Comparison of ENCODE assay signal across 17 cellular contexts in the genomic region with DNA sequence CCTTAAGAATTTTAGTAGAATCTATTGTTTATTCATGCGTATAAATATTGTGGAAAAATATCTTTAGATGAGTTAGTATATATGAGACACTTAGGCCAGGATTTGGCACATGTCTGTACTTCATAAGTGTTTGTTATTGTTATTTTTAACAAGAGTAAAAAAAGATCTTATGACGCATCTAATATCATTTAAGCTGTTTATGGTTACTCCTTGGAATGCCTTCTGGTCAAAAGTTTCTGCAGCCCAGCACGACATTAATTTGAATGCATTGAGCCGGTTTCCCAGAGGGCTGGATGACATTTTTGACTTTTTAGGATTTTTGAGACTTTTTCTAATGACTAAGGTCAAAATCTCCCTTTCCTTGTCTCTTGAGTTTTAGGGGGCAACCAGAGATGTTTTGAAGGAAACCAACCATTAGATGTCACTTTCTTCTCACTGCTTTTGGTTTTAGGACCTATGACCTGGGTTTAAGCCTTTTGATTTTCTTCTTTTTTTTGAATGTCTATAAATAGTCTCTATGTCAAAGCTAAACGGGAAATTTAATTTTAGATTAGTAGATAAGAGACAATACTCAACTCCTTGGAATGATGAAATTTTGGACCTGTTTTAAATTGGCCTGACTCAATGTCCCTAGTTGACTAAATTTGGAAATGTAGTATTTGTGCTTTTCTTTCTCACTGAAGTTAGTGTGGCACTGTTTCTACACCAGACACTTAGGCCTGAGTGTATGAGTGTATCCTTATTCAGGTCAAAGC.
DNase-seq lines count a peak whose midpoint lies in the region; ATAC-seq, FAIRE-seq and TF ChIP-seq lines count a peak whose summit lies in the region.
"Had no signal": no experiment of that assay in that cellular context is flagged by ENCODE, and none has a peak within 500 bp of the region (broad histone marks: within the 10 kb centered on the region; RNA-seq: fewer than 3 reads in every experiment).

No MANE protein-coding gene starts in this region.

- H3K4me3 ChIP-seq in left ventricle myocardium inferior (no peak overlapping the region), kidney (ENCODE audit: low read length in 2 of 2) (no peak overlapping the region), aorta (ENCODE audit: low read length in 2 of 2) (no peak overlapping the region)

- H3K27me3 ChIP-seq in left ventricle myocardium inferior (ENCODE audit: low read depth) (no peaks in the 10 kb centered on the region), aorta (ENCODE audit: control insufficient read depth in 1 of 2, insufficient read depth in 2 of 2, low read length in 1 of 2) (no peaks in the 10 kb centered on the region)

- H3K9ac ChIP-seq in kidney (ENCODE audit: low read length in 2 of 2), result no peak overlapping the region

- no peaks in the 10 kb centered on the region for H3K27me3 Mint-ChIP-seq in chondrocyte (ENCODE audit: low read depth)
- H3K27me3 Mint-ChIP-seq: activated naive CD8-positive, alpha-beta T cell treated with anti-CD3 and anti-CD28 coated beads, Interleukin-2, amount 50 U/mL, for 24 hours; IgD-negative memory B cell; T-helper 17 cell had no signal

- peaks cover 24% of the 10 kb centered on the region for H3K4me1 Mint-ChIP-seq in chondrocyte (ENCODE audit: low read depth)
- H3K4me1 Mint-ChIP-seq: activated naive CD8-positive, alpha-beta T cell treated with anti-CD3 and anti-CD28 coated beads, Interleukin-2, amount 50 U/mL, for 24 hours; IgD-negative memory B cell; natural killer cell had no signal

- FAIRE-seq in kidney (lab: Jason Lieb, UNC) (peak; percentile 64), urothelium cell line (lab: Jason Lieb, UNC) (no peak)

- peaks cover 3% of the 10 kb centered on the region for H3K9me3 Mint-ChIP-seq in chondrocyte (ENCODE audit: low read depth)
- H3K9me3 Mint-ChIP-seq: activated naive CD8-positive, alpha-beta T cell treated with anti-CD3 and anti-CD28 coated beads, Interleukin-2, amount 50 U/mL, for 24 hours; IgD-negative memory B cell; natural killer cell had no signal

- TF ChIP-seq CTCF in left ventricle myocardium inferior (IDR thresholded peaks at IDR 0.05; ENCODE audit: borderline replicate concordance) (no peak), chondrocyte (IDR thresholded peaks at IDR 0.05) (peak; percentile 52), kidney (IDR thresholded peaks at IDR 0.05; ENCODE audit: borderline replicate concordance, extremely low read depth, insufficient read depth) (no peak)

- DNase-seq in left ventricle myocardium inferior (no peak), Right ventricle myocardium inferior (ENCODE audit: missing footprints) (no peak), chondrocyte (ENCODE audit: low spot score) (no peak), kidney (no peak), aorta (no peak), occipital lobe (lab: John Stamatoyannopoulos, UW) (no peak), urothelium cell line (ENCODE audit: low spot score) (no peak)
- DNase-seq: activated CD4-positive, alpha-beta T cell treated with anti-CD3 and anti-CD28 coated beads for 4 hours; activated naive CD8-positive, alpha-beta T cell treated with anti-CD3 and anti-CD28 coated beads, Interleukin-2, amount 50 U/mL, for 24 hours; activated T-cell treated with anti-CD3 and anti-CD28 coated beads, Interleukin-2, amount 50 U/mL, for 48 hours; DMS 273 treated with DMSO at 0.1 percent for 48 hours; head of caudate nucleus; natural killer cell; T-helper 17 cell had no signal

- ATAC-seq in Right ventricle myocardium inferior (no peak), aorta (ENCODE audit: low FRiP score) (peak; percentile 90), GM19463 (IDR thresholded peaks at IDR 0.05; ENCODE audit: unreplicated experiment) (no peak)
- ATAC-seq: activated naive CD8-positive, alpha-beta T cell treated with anti-CD3 and anti-CD28 coated beads, Interleukin-2, amount 50 U/mL, for 24 hours; natural killer cell; Panc1; T-helper 17 cell had no signal

- H3K4me1 ChIP-seq in left ventricle myocardium inferior (peaks cover 8% of the 10 kb centered on the region), kidney (ENCODE audit: control insufficient read depth in 1 of 2, insufficient read depth in 1 of 2, low read depth in 1 of 2, low read length in 2 of 2) (no peaks in the 10 kb centered on the region), aorta (ENCODE audit: control insufficient read depth in 1 of 2, insufficient read depth in 2 of 2, low read length in 2 of 2) (no peaks in the 10 kb centered on the region)

- intact Hi-C loops in left ventricle myocardium inferior (cut with micrococcal nuclease) (no loop called here), Right ventricle myocardium inferior (cut with DNase I) (no loop called here), kidney (cut with DNase I) (no loop called here), aorta (cut with DNase I) (loop anchor here (2.0 to 10.0 kb wide), 5 partner anchors 56 to 950 kb away; no protein-coding TSS in a partner anchor)

- H3K27ac Mint-ChIP-seq in chondrocyte (ENCODE audit: unreplicated experiment), result peak overlapping the region; percentile 76
- H3K27ac Mint-ChIP-seq: activated naive CD8-positive, alpha-beta T cell treated with anti-CD3 and anti-CD28 coated beads, Interleukin-2, amount 50 U/mL, for 24 hours; natural killer cell; T-helper 17 cell had no signal

- no peaks in the 10 kb centered on the region for H3K36me3 ChIP-seq in left ventricle myocardium inferior
- H3K36me3 ChIP-seq in kidney (ENCODE audit: control insufficient read depth in 1 of 2, insufficient read depth in 2 of 2, low read length in 2 of 2), result no peaks in the 10 kb centered on the region
- no peaks in the 10 kb centered on the region for H3K36me3 ChIP-seq in aorta (ENCODE audit: control insufficient read depth in 1 of 2, insufficient read depth in 2 of 2, low read length in 1 of 2)

- peaks cover 2% of the 10 kb centered on the region for H3K36me3 Mint-ChIP-seq in chondrocyte (ENCODE audit: low read depth)
- H3K36me3 Mint-ChIP-seq: natural killer cell had no signal

- WGBS in aorta, 2 donors, result 4 to 6% methylated on average over 5 of the region's 5 CpGs

- H3K27ac ChIP-seq in left ventricle myocardium inferior (replicated peaks) (peak overlapping the region; percentile 45), kidney (ENCODE audit: low read depth in 2 of 2, low read length in 2 of 2) (peak overlapping the region in 1 of 2 donors; percentile 82), aorta (ENCODE audit: low read depth in 1 of 2, low read length in 2 of 2) (no peak overlapping the region)

- no peaks in the 10 kb centered on the region for H3K9me3 ChIP-seq in left ventricle myocardium inferior (replicated peaks)
- no peaks in the 10 kb centered on the region for H3K9me3 ChIP-seq in kidney (ENCODE audit: control insufficient read depth in 1 of 2, low read length in 2 of 2)
- H3K9me3 ChIP-seq in aorta (ENCODE audit: control insufficient read depth, low read length), result no peaks in the 10 kb centered on the region

- no peak overlapping the region for H3K4me3 Mint-ChIP-seq in chondrocyte (ENCODE audit: unreplicated experiment)
- H3K4me3 Mint-ChIP-seq: activated naive CD8-positive, alpha-beta T cell treated with anti-CD3 and anti-CD28 coated beads, Interleukin-2, amount 50 U/mL, for 24 hours; IgD-negative memory B cell; natural killer cell; T-helper 17 cell had no signal

Comparison
In these comparisons a context has a peak if more than half of its experiments do, and no peak if none do; other contexts are left out.
1. intact Hi-C loops: an anchor here in aorta (2.0 to 10.0 kb wide); none called in left ventricle myocardium inferior, Right ventricle myocardium inferior and kidney.